ENCODE assay signal across 12 cellular contexts in the genomic region with DNA sequence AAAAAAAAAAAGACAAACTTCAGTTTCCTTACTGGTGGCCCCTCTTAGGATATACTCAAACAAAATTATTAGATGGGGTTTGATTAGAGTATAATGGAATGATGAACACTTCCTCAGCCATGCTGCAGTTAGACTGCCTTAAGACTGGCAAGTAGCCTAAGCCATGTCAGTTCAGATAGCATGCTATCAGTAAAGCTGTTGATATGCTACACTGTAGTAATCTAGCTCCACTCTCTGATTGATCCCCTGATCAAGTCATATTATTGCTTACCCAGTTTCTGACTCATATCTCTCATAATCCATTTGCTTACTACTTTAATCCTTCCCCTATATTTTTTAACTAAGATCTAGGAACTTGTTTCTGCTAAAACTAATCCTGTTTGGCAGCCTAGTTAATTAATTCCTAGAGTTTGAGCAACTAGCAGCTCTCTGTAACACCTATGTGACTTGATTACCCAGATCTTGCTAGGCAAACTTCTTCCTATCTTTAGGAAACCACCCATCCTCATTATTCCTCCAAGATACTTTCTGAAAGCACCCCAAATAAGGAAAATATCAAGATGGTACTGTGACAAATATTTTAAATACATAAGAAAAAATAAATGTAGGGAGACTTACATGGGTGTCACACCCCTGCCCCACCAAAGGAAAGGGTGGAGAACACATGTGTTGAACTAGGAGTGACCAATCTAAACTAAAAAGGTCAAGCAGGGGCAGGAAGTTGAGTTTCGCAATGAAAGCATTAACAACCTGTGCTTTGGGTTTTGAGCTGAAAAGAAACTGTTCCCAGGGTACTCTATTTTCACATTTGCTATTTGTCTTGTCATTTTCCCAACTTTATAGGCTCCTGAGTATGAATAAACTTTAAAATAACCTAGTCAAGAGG. TPM values are rescaled to one million over a fixed set of nuclear protein-coding genes. Genes with fewer than 3 reads are reported as not detected.
DNase-seq lines count a peak whose midpoint lies in the region; ATAC-seq, FAIRE-seq and TF ChIP-seq lines count a peak whose summit lies in the region.
"Had no signal": no experiment of that assay in that cellular context is flagged by ENCODE, and none has a peak within 500 bp of the region (broad histone marks: within the 10 kb centered on the region; RNA-seq: fewer than 3 reads in every experiment).

No MANE protein-coding gene starts in this region.

- peak overlapping the region; percentile 48 for H3K27ac Mint-ChIP-seq in memory B cell
- H3K27ac Mint-ChIP-seq: T-helper 1 cell treated with Interleukin-12 subunit alpha and Interleukin-12 subunit beta and Interleukin-4 antibody, amounts not matched to agents 30 μg/mL and 1 μg/mL, for 36 hours had no signal

- TF ChIP-seq CTCF in HL-60 (IDR thresholded peaks at IDR 0.05; ENCODE audit: insufficient read depth, low read length) (no peak), K562 (IDR thresholded peaks at IDR 0.05 in 2 of 3, conservative IDR thresholded peaks at IDR 0.05 in 1 of 3; ENCODE audit: insufficient read depth in 2 of 3, low read depth in 1 of 3, low read length in 3 of 3) (no peak)

- peaks cover 35% of the 10 kb centered on the region for H3K79me2 ChIP-seq in K562 (ENCODE audit: control insufficient read depth, insufficient read depth, low read length)

- H3K4me3 Mint-ChIP-seq in memory B cell, result no peak overlapping the region
- H3K4me3 Mint-ChIP-seq: T-helper 1 cell treated with Interleukin-12 subunit alpha and Interleukin-12 subunit beta and Interleukin-4 antibody, amounts not matched to agents 30 μg/mL and 1 μg/mL, for 36 hours had no signal

- H3K27me3 Mint-ChIP-seq in memory B cell, result no peaks in the 10 kb centered on the region

- TF ChIP-seq POLR2A in K562 (conservative IDR thresholded peaks at IDR 0.05), result no peak

- no peaks in the 10 kb centered on the region for H3K9me3 Mint-ChIP-seq in memory B cell
- H3K9me3 Mint-ChIP-seq: T-helper 1 cell treated with Interleukin-12 subunit alpha and Interleukin-12 subunit beta and Interleukin-4 antibody, amounts not matched to agents 30 μg/mL and 1 μg/mL, for 36 hours had no signal

- H3K27me3 ChIP-seq in HL-60 (ENCODE audit: insufficient read depth, poor library complexity, severe bottlenecking), result no peaks in the 10 kb centered on the region
- no peaks in the 10 kb centered on the region for H3K27me3 ChIP-seq in K562 (ENCODE audit: control insufficient read depth in 2 of 2, insufficient read depth in 2 of 2, low read length in 2 of 2)

- TF ChIP-seq EP300 in K562 (IDR thresholded peaks at IDR 0.05; ENCODE audit: low read length), result no peak; the same call in 1 of the 2 replicates

- H3K36me3 ChIP-seq in K562 (ENCODE audit: control insufficient read depth, insufficient read depth, low read length), result peaks cover 4% of the 10 kb centered on the region; the same call in 1 of the 3 replicates

- H3K4me1 ChIP-seq in K562 (replicated peaks in 1 of 2; ENCODE audit: control insufficient read depth in 2 of 2, insufficient read depth in 2 of 2, low read length in 2 of 2), result peaks cover 0 to 22% of the 10 kb centered on the region in 2 experiments; a peak in 4 of 5 replicates

- peak; percentile 78 for ATAC-seq in K562
- no peak for ATAC-seq in memory B cell (ENCODE audit: low read depth)

- H3K9me3 ChIP-seq in K562 (replicated peaks; ENCODE audit: control insufficient read depth, insufficient read depth, low read depth, low read length), result no peaks in the 10 kb centered on the region

- peaks cover 37% of the 10 kb centered on the region for H3K4me1 Mint-ChIP-seq in memory B cell

- H3K4me2 ChIP-seq in K562 (ENCODE audit: insufficient read depth, low read length), result no peak overlapping the region

- H3K9ac ChIP-seq in K562 (ENCODE audit: insufficient read depth in 1 of 2, low read depth in 2 of 2, low read length in 2 of 2), result no peak overlapping the region

- 0 out of 2 replicates have a peak, but pooled peaks cover 3% of the 10 kb centered on the region for H4K20me1 ChIP-seq in K562 (replicated peaks; ENCODE audit: control insufficient read depth, insufficient read depth, low read length)

- in situ Hi-C loops in K562 (cut with MboI), result no loop called here

- H2AFZ ChIP-seq in K562 (ENCODE audit: low read depth, low read length), result no peak overlapping the region

- WGBS in K562 (ENCODE audit: insufficient coverage, low coverage, missing lambda C conversion rate), result 21% methylated on average over 1 of the region's 1 CpG

- FAIRE-seq in K562 (lab: Jason Lieb, UNC), result peak; percentile 32

- H3K4me3 ChIP-seq in HL-60 (replicated peaks; ENCODE audit: insufficient read depth, low read length), result no peak overlapping the region
- H3K4me3 ChIP-seq in K562, result no peak overlapping the region

- H3K36me3 Mint-ChIP-seq in memory B cell, result peaks cover 10% of the 10 kb centered on the region

- POLR2A ChIA-PET in K562 (lab: Yijun Ruan, JAX), result interaction anchor here (0.6 kb wide), 1 partner anchor 11 kb away, joined by 3 read pairs; no protein-coding TSS in a partner anchor

- CTCF ChIA-PET in K562 (lab: Yijun Ruan, JAX; ENCODE audit: low intra/inter-chr PET ratio), result no interaction called here

- DNase-seq in AG20443 (ENCODE audit: low spot score) (peak; percentile 15), HL-60 (ENCODE audit: low read depth in 1 of 2, low spot score in 1 of 2) (peak; percentile 25 to 28), K562 (ENCODE audit: extremely low read depth in 1 of 4, low spot score in 3 of 4) (peak in 2 of 4 experiments; percentile 31 to 34), memory B cell (ENCODE audit: low spot score in 2 of 2) (no peak), hepatic stellate cell (ENCODE audit: low spot score) (no peak), NCI-H524 (lab: John Stamatoyannopoulos, UW) (no peak), NCI-H187 treated with DMSO at 0.1 percent for 48 hours (lab: John Stamatoyannopoulos, UW) (no peak)
- no peak for DNase-seq in activated effector memory CD4-positive, alpha-beta T cell treated with anti-CD3 and anti-CD28 coated beads, Interleukin-2, amount 50 U/mL, for 16 hours
- DNase-seq: activated naive CD4-positive, alpha-beta T cell treated with Interleukin-2 at 50 U/mL for 16 hours; COR-L47; NCI-H187 had no signal

- H3K27ac ChIP-seq in HL-60 (replicated peaks) (peak overlapping the region; percentile 73), K562 (ENCODE audit: extremely low read depth, low read depth, low read length) (no peak overlapping the region)

- no peak for TF ChIP-seq RAD21 in K562 (CRISPR knock-in tag; conservative IDR thresholded peaks at IDR 0.05 in 1 of 2, IDR thresholded peaks at IDR 0.05 in 1 of 2)

- no TSS peak for BruUV-seq in K562 (replicated peaks; lab: Mats Ljungman, UMichigan)

- H3K9me1 ChIP-seq in K562 (ENCODE audit: control insufficient read depth, insufficient read depth, low read length), result no peaks in the 10 kb centered on the region

- intact Hi-C loops in K562 (cut with micrococcal nuclease), result no loop called here

TF ChIP-seq in K562, 482 proteins besides CTCF, POLR2A, EP300 and RAD21 (continues in another document):
- no peak for TF ChIP-seq TCFL5 (CRISPR knock-in tag; conservative IDR thresholded peaks at IDR 0.05)
- TF ChIP-seq, protein P1, sequence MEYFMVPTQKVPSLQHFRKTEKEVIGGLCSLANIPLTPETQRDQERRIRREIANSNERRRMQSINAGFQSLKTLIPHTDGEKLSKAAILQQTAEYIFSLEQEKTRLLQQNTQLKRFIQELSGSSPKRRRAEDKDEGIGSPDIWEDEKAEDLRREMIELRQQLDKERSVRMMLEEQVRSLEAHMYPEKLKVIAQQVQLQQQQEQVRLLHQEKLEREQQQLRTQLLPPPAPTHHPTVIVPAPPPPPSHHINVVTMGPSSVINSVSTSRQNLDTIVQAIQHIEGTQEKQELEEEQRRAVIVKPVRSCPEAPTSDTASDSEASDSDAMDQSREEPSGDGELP (CRISPR knock-in tag; IDR thresholded peaks at IDR 0.05; ENCODE audit: borderline replicate concordance), result no peak
- no peak for TF ChIP-seq ZZZ3 (IDR thresholded peaks at IDR 0.05)
- TF ChIP-seq KDM1A (IDR thresholded peaks at IDR 0.05), result no peak
- TF ChIP-seq ZNF589 (CRISPR knock-in tag; IDR thresholded peaks at IDR 0.05; ENCODE audit: low read depth), result no peak
- TF ChIP-seq SMAD2 (IDR thresholded peaks at IDR 0.05; ENCODE audit: low read depth, low read length), result no peak
- TF ChIP-seq CEBPG (CRISPR knock-in tag; IDR thresholded peaks at IDR 0.05), result peak; percentile 51; the same call in 1 of the 2 replicates
- TF ChIP-seq CEBPG (tag; conservative IDR thresholded peaks at IDR 0.05 in 1 of 2, IDR thresholded peaks at IDR 0.05 in 1 of 2), result peak; percentile 70 to 71
- TF ChIP-seq, protein P2, sequence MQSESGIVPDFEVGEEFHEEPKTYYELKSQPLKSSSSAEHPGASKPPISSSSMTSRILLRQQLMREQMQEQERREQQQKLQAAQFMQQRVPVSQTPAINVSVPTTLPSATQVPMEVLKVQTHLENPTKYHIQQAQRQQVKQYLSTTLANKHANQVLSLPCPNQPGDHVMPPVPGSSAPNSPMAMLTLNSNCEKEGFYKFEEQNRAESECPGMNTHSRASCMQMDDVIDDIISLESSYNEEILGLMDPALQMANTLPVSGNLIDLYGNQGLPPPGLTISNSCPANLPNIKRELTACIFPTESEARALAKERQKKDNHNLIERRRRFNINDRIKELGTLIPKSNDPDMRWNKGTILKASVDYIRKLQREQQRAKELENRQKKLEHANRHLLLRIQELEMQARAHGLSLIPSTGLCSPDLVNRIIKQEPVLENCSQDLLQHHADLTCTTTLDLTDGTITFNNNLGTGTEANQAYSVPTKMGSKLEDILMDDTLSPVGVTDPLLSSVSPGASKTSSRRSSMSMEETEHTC (IDR thresholded peaks at IDR 0.05), result no peak

RNA-seq across cellular contexts. Expression of gene PIK3C2A, which starts 43.2 kb away (rescaled TPM):
- total RNA-seq in K562 (2011; cell fraction: chromatin; rRNA removed; ENCODE audit: low replicate concordance), result 28.0 and 175 TPM in 2 replicates
- total RNA-seq in K562 (2011; cell fraction: nucleolus; rRNA removed), result 9.2 and 13.8 TPM in 2 replicates
- total RNA-seq in K562 (2011; cell fraction: nucleoplasm; rRNA removed), result 26.8 and 30.8 TPM in 2 replicates
- total RNA-seq in K562 (2014; rRNA removed) (10.7 and 11.1 TPM in 2 replicates), K562 (2014; rRNA removed; fragmentation: Illumina TruSeq; extraction: Trizol) (23.7 and 29.9 TPM in 2 replicates), K562 (2015; rRNA removed; fragmentation: Illumina TruSeq; extraction: Trizol) (22.8 and 23.6 TPM in 2 replicates), K562 (2021) (19.0 and 19.6 TPM in 2 replicates)
- polyA plus RNA-seq in K562 (2011; rRNA removed) (24.9 and 25.2 TPM in 2 replicates), K562 (2014; fragmentation: Illumina TruSeq; extraction: Trizol) (12.5 and 15.6 TPM in 2 replicates), K562 (2014; fragmentation: Nextera tagmentation; extraction: Ambion mirVana) (1 to 10 TPM; 3.1 to 4.1 TPM), K562 (2014; rRNA removed) (8.0 and 8.1 TPM in 2 replicates)
- polyA plus RNA-seq in K562 (2011; cell fraction: cytosol; rRNA removed), result 3.6 and 9.7 TPM in 2 replicates
- 9.5 and 18.1 TPM in 2 replicates for polyA plus RNA-seq in K562 (2011; cell fraction: nucleus; rRNA removed)
- 9.8 and 10.4 TPM in 2 replicates for polyA plus RNA-seq in K562 (2012)
- polyA minus RNA-seq in K562 (2011; rRNA and poly(A)+ RNA removed), result 61.7 and 92.1 TPM in 2 replicates
- 12.8 and 14.2 TPM in 2 replicates for polyA minus RNA-seq in K562 (2011; cell fraction: cytosol; rRNA and poly(A)+ RNA removed)
- 19.3 and 38.9 TPM in 2 replicates for polyA minus RNA-seq in K562 (2011; cell fraction: nucleus; rRNA and poly(A)+ RNA removed)

Comparison
In these comparisons a context has a peak if more than half of its experiments do, and no peak if none do; other contexts are left out.
1. DNase-seq: peak in AG20443 (single experiment) and HL-60 (2 of 2); none in memory B cell (0 of 2), hepatic stellate cell (single experiment), activated effector memory CD4-positive, alpha-beta T cell treated with anti-CD3 and anti-CD28 coated beads, Interleukin-2, amount 50 U/mL, for 16 hours (single experiment), NCI-H524 (0 of 2) and NCI-H187 treated with DMSO at 0.1 percent for 48 hours (single experiment).